ENCODE assay signal across 10 cellular contexts in genomic region chr2:33380001-33380609, GRCh38.
DNase-seq lines count a peak whose midpoint lies in the region; ATAC-seq and TF ChIP-seq lines count a peak whose summit lies in the region.
"Had no signal": no experiment of that assay in that cellular context is flagged by ENCODE, and none has a peak within 500 bp of the region (broad histone marks: within the 10 kb centered on the region; RNA-seq: fewer than 3 reads in every experiment).

No MANE protein-coding gene starts in this region.

- H3K27ac ChIP-seq in HEK293 (ENCODE audit: extremely low read depth, low read depth, low read length), result no peak overlapping the region

- H3K4me3 ChIP-seq in BE2C (ENCODE audit: low read depth, low read length) (no peak overlapping the region), HEK293 (ENCODE audit: low read depth, low read length) (no peak overlapping the region)

- ATAC-seq in WTC11 (peak; percentile 24; the same call in 1 of the 2 replicates), left lobe of liver (peak; percentile 44), GM21367 (IDR thresholded peaks at IDR 0.05; ENCODE audit: unreplicated experiment) (no peak), GM18517 (IDR thresholded peaks at IDR 0.05; ENCODE audit: unreplicated experiment) (no peak)
- ATAC-seq: activated CD4-positive, alpha-beta T cell treated with anti-CD3 and anti-CD28 coated beads for 36 hours had no signal

- no peaks in the 10 kb centered on the region for H3K36me3 Mint-ChIP-seq in WTC11

- no peaks in the 10 kb centered on the region for H3K9me3 Mint-ChIP-seq in WTC11

- CTCF ChIA-PET in HEK293 (lab: Yijun Ruan, JAX), result interaction anchor here (0.6 to 2.9 kb wide), 28 partner anchors 8 to 1583 kb away, joined by 3 to 18 read pairs (median 3); no protein-coding TSS in a partner anchor
- CTCF ChIA-PET in WTC11 (lab: Charles Lee), result interaction anchor here (0.5 to 2.4 kb wide), 14 partner anchors 8 to 753 kb away, joined by 3 to 15 read pairs (median 4); partner anchors contain the start of gene TTC27

- H3K4me1 ChIP-seq in BE2C (no peaks in the 10 kb centered on the region), HEK293 (ENCODE audit: control insufficient read depth, insufficient read depth, low read length) (no peaks in the 10 kb centered on the region)

- no peaks in the 10 kb centered on the region for H3K9me3 ChIP-seq in BE2C
- no peaks in the 10 kb centered on the region for H3K9me3 ChIP-seq in HEK293 (ENCODE audit: control insufficient read depth, insufficient read depth, low read depth, low read length)

- peak; percentile 77 for TF ChIP-seq CTCF in BE2C (IDR thresholded peaks at IDR 0.05; ENCODE audit: low read depth, low read length)
- TF ChIP-seq CTCF in HEK293 (tag by site-specific recombination; IDR thresholded peaks at IDR 0.05), result peak; percentile 51
- TF ChIP-seq CTCF in WTC11 (IDR thresholded peaks at IDR 0.05), result peak; percentile 92

- no peak overlapping the region for H3K4me3 Mint-ChIP-seq in WTC11
- H3K4me3 Mint-ChIP-seq: activated CD4-positive, alpha-beta T cell treated with anti-CD3 and anti-CD28 coated beads for 36 hours had no signal

- H3K36me3 ChIP-seq in BE2C, result no peaks in the 10 kb centered on the region
- no peaks in the 10 kb centered on the region; a peak in 1 of 3 replicates for H3K36me3 ChIP-seq in HEK293 (ENCODE audit: control insufficient read depth in 2 of 2, insufficient read depth in 1 of 2, low read length in 2 of 2)

- DNase-seq in BE2C (no peak), WTC11 (ENCODE audit: low spot score) (no peak), left lobe of liver (ENCODE audit: low spot score) (no peak), NCI-H1930 (lab: John Stamatoyannopoulos, UW) (no peak), NCI-H1092 treated with DMSO at 0.1 percent for 48 hours (lab: John Stamatoyannopoulos, UW) (no peak)
- DNase-seq: activated CD4-positive, alpha-beta T cell treated with anti-CD3 and anti-CD28 coated beads for 36 hours; mesenchymal stem cell had no signal

- POLR2A ChIA-PET in HEK293 (lab: Yijun Ruan, JAX), result no interaction called here
- POLR2A ChIA-PET in WTC11 (lab: Charles Lee), result interaction anchor here (0.6 to 0.7 kb wide), 2 partner anchors 18 to 77 kb away, joined by 4 read pairs; no protein-coding TSS in a partner anchor

- H3K27me3 ChIP-seq in BE2C, result peaks cover 37% of the 10 kb centered on the region

- H3K27me3 Mint-ChIP-seq in WTC11 (ENCODE audit: low read depth), result no peaks in the 10 kb centered on the region

- no peak overlapping the region for H3K27ac Mint-ChIP-seq in WTC11
- H3K27ac Mint-ChIP-seq: activated CD4-positive, alpha-beta T cell treated with anti-CD3 and anti-CD28 coated beads for 36 hours had no signal

- H3K4me1 Mint-ChIP-seq in WTC11, result peaks cover 18% of the 10 kb centered on the region
- H3K4me1 Mint-ChIP-seq: activated CD4-positive, alpha-beta T cell treated with anti-CD3 and anti-CD28 coated beads for 36 hours had no signal

TF ChIP-seq in HEK293, 187 proteins besides CTCF, POLR2A, EP300 and RAD21:
- TF ChIP-seq ZNF654 (tag by site-specific recombination; IDR thresholded peaks at IDR 0.05; ENCODE audit: low read depth), result peak; percentile 26
- TF ChIP-seq ZBTB49 (tag by site-specific recombination; IDR thresholded peaks at IDR 0.05; ENCODE audit: low read depth), result no peak
TF ChIP-seq in HEK293: peak in this region for 1.

TF ChIP-seq in WTC11, 78 proteins besides CTCF, POLR2A, EP300 and RAD21:
- TF ChIP-seq, protein P1, sequence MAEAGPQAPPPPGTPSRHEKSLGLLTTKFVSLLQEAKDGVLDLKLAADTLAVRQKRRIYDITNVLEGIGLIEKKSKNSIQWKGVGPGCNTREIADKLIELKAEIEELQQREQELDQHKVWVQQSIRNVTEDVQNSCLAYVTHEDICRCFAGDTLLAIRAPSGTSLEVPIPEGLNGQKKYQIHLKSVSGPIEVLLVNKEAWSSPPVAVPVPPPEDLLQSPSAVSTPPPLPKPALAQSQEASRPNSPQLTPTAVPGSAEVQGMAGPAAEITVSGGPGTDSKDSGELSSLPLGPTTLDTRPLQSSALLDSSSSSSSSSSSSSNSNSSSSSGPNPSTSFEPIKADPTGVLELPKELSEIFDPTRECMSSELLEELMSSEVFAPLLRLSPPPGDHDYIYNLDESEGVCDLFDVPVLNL (CRISPR knock-in tag; IDR thresholded peaks at IDR 0.05; ENCODE audit: borderline replicate concordance, low read depth), result no peak
- TF ChIP-seq, protein P2, sequence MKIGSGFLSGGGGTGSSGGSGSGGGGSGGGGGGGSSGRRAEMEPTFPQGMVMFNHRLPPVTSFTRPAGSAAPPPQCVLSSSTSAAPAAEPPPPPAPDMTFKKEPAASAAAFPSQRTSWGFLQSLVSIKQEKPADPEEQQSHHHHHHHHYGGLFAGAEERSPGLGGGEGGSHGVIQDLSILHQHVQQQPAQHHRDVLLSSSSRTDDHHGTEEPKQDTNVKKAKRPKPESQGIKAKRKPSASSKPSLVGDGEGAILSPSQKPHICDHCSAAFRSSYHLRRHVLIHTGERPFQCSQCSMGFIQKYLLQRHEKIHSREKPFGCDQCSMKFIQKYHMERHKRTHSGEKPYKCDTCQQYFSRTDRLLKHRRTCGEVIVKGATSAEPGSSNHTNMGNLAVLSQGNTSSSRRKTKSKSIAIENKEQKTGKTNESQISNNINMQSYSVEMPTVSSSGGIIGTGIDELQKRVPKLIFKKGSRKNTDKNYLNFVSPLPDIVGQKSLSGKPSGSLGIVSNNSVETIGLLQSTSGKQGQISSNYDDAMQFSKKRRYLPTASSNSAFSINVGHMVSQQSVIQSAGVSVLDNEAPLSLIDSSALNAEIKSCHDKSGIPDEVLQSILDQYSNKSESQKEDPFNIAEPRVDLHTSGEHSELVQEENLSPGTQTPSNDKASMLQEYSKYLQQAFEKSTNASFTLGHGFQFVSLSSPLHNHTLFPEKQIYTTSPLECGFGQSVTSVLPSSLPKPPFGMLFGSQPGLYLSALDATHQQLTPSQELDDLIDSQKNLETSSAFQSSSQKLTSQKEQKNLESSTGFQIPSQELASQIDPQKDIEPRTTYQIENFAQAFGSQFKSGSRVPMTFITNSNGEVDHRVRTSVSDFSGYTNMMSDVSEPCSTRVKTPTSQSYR (CRISPR knock-in tag; IDR thresholded peaks at IDR 0.05), result no peak
- no peak for TF ChIP-seq E2F5 (CRISPR knock-in tag; IDR thresholded peaks at IDR 0.05)
- no peak for TF ChIP-seq RELA (CRISPR knock-in tag; IDR thresholded peaks at IDR 0.05; ENCODE audit: borderline replicate concordance)
- TF ChIP-seq, protein P3, sequence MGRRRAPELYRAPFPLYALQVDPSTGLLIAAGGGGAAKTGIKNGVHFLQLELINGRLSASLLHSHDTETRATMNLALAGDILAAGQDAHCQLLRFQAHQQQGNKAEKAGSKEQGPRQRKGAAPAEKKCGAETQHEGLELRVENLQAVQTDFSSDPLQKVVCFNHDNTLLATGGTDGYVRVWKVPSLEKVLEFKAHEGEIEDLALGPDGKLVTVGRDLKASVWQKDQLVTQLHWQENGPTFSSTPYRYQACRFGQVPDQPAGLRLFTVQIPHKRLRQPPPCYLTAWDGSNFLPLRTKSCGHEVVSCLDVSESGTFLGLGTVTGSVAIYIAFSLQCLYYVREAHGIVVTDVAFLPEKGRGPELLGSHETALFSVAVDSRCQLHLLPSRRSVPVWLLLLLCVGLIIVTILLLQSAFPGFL (CRISPR knock-in tag; IDR thresholded peaks at IDR 0.05; ENCODE audit: borderline replicate concordance), result no peak
- no peak for TF ChIP-seq USF1 (CRISPR knock-in tag; IDR thresholded peaks at IDR 0.05)
- TF ChIP-seq NR2C2 (CRISPR knock-in tag; IDR thresholded peaks at IDR 0.05), result no peak
- no peak for TF ChIP-seq STAT6 (CRISPR knock-in tag; conservative IDR thresholded peaks at IDR 0.05; ENCODE audit: low read depth)
- no peak for TF ChIP-seq ZBTB21 (CRISPR knock-in tag; IDR thresholded peaks at IDR 0.05; ENCODE audit: borderline replicate concordance)
- no peak for TF ChIP-seq GTF2I (CRISPR knock-in tag; conservative IDR thresholded peaks at IDR 0.05)
- TF ChIP-seq ZNF423 (CRISPR knock-in tag; IDR thresholded peaks at IDR 0.05), result no peak
TF ChIP-seq in WTC11: peak in this region for 0.

Comparison
In these comparisons a context has a peak if more than half of its experiments do, and no peak if none do; other contexts are left out.
1. ATAC-seq: peak in WTC11 (single experiment) and left lobe of liver (single experiment); none in GM21367 (single experiment) and GM18517 (single experiment).
2. Peak in every context shown above with its lines, with median percentiles within 50 percentile points of each other: CTCF ChIP-seq.